ENCODE assay signal across 10 cellular contexts in the genomic region with DNA sequence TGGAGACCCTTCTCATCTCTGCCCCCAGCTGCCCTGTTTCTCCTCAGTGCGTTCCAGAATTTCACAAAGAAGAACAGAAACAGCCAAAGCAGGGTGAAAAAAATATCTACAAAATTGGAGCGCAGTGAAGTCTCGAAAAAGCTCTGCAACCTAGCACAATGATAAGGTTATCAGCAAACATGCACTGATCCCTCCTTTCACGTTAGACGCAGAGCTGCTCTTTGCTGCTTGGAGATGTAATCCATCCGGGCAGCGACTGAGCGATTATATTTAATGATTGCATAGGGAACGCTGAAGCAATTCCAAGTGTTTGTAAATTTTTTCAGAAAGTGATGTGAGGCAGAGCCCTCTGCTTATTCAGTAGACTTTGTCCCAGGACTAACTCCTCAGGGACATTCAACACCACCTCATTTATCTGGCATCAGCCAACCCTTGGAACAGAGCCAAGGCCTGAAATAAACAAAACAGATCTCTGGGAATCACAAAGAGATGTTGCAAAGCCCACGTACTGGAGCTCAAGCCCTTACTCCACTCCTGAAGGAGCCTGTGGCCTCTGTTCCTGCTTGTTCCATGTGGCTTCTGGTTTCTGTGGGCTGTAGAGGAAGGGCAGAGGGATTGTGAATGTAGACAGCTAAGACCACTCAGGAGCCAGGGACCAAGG.
DNase-seq lines count a peak whose midpoint lies in the region; ATAC-seq lines count a peak whose summit lies in the region.
"Had no signal": no experiment of that assay in that cellular context is flagged by ENCODE, and none has a peak within 500 bp of the region (broad histone marks: within the 10 kb centered on the region; RNA-seq: fewer than 3 reads in every experiment).

No MANE protein-coding gene starts in this region.

- no peak for ATAC-seq in esophagus mucosa
- ATAC-seq in HG02870 (IDR thresholded peaks at IDR 0.05; ENCODE audit: unreplicated experiment): no peak
- ATAC-seq: foreskin keratinocyte; naive thymus-derived CD4-positive, alpha-beta T cell; T-cell had no signal

- peak; percentile 52 for DNase-seq in DMS79 treated with DMSO at 0.1 percent for 48 hours (lab: John Stamatoyannopoulos, UW)
- DNase-seq in NCI-H128 (lab: John Stamatoyannopoulos, UW; ENCODE audit: unreplicated experiment): peak; percentile 19
- DNase-seq in astrocyte of the hippocampus (ENCODE audit: low read depth, low spot score): peak; percentile 19
- peak; percentile 22 for DNase-seq in mucosa of gallbladder (ENCODE audit: low spot score)
- no peak for DNase-seq in occipital lobe (lab: John Stamatoyannopoulos, UW)
- DNase-seq: foreskin keratinocyte; naive thymus-derived CD4-positive, alpha-beta T cell; T-cell had no signal
